21 cellular contexts compared by ENCODE assay signal in genomic region chr7:157964521-157964920, GRCh38.
"Had no signal": no experiment of that assay in that cellular context is flagged by ENCODE, and none has a peak within 500 bp of the region (broad histone marks: within the 10 kb centered on the region; RNA-seq: fewer than 3 reads in every experiment).

No MANE protein-coding gene starts in this region.

- H3K9me3 ChIP-seq: mucosa of descending colon, ovary, prostate gland, uterus had no signal

- H3K27ac ChIP-seq: hepatocyte, left ventricle myocardium inferior, ovary, prostate gland, skin epidermis, tibial nerve, uterus had no signal

- ATAC-seq: mucosa of descending colon; naive thymus-derived CD4-positive, alpha-beta T cell; natural killer cell treated with Interleukin-12 subunit alpha and Interleukin-12 subunit beta and Interleukin-15 and Interleukin-18, amount 100 ng/mL, for 72 hours; right cardiac atrium; sciatic nerve; stimulated activated effector memory CD8-positive, alpha-beta T cell treated with anti-CD3 and anti-CD28 coated beads, Interleukin-12 subunit alpha, Interleukin-12 subunit beta, amount 100 ng/mL, for 72 hours; stimulated activated naive CD8-positive, alpha-beta T cell treated with anti-CD3 and anti-CD28 coated beads, Interleukin-15, amount 100 ng/mL, for 72 hours had no signal

- H3K4me3 ChIP-seq: hepatocyte, left ventricle myocardium inferior, lung, mucosa of descending colon, ovary, prostate gland, skin epidermis, tibial nerve, uterus had no signal

- DNase-seq: left ventricle myocardium inferior; mesendoderm; midbrain; naive thymus-derived CD4-positive, alpha-beta T cell; ovary; retina; right cardiac atrium; stimulated activated CD4-positive, alpha-beta T cell treated with anti-CD3 and anti-CD28 coated beads, Interleukin-4, amount 100 ng/mL, for 24 hours; stimulated activated naive CD4-positive, alpha-beta T cell treated with Interleukin-2 at 50 U/mL for 16 hours; stimulated activated naive CD8-positive, alpha-beta T cell treated with anti-CD3 and anti-CD28 coated beads, Interleukin-15, amount 100 ng/mL, for 72 hours; substantia nigra; uterus had no signal
